In the genomic region with DNA sequence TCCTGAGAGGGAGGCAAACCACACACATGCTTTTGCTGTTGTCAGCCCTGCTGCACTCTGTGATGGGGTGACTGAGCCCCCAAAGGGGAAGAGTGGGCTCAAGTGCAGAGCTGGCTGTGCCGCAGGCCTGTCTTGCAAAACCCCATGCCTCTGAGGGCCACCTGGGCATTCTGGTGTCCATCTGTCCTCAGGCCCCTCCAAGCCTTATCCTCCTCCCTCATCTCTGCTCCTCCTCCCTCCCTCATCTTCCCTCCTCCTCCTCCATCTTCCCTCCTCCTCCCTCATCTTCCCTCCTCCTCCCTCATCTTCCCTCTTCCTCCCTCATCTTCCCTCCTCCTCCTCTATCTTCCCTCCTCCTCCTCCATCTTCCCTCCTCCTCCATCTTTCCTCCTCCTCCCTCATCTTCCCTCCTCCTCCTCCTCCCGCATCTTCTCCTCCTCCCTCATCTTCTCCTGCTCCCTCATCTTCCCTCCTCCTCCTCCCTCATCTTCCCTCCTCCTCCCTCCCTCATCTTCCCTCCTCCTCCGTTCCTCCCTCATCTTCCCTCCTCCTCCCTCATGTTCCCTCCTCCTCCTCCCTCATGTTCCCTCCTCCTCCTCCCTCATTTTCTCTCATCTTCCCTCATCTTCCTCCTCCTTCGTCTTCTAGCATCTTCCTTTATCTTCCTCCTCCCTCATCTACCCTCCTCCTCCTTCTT, we compare ENCODE assay signal across 22 cellular contexts. TPM values are rescaled to one million over a fixed set of nuclear protein-coding genes. Genes with fewer than 3 reads are reported as not detected.
A peak's percentile ranks its signal among the peaks of the same experiment; 100 is the strongest.
DNase-seq lines count a peak whose midpoint lies in the region; ATAC-seq, FAIRE-seq and TF ChIP-seq lines count a peak whose summit lies in the region.
"Had no signal": no experiment of that assay in that cellular context is flagged by ENCODE, and none has a peak within 500 bp of the region (broad histone marks: within the 10 kb centered on the region; RNA-seq: fewer than 3 reads in every experiment).

No MANE protein-coding gene starts in this region.

- H3K79me2 ChIP-seq in GM12878 (ENCODE audit: control insufficient read depth, insufficient read depth, low read length): no peaks in the 10 kb centered on the region

- RAD21 ChIA-PET in GM12878 (lab: Charles Lee; ENCODE audit: unreplicated experiment): interaction anchor here (1.0 kb wide), 1 partner anchor 30 kb away, joined by 3 read pairs; no protein-coding TSS in a partner anchor

- 17% methylated on average over 2 of the region's 4 CpGs for WGBS in GM12878 (ENCODE audit: insufficient coverage, insufficient replicate concordance, low lambda C conversion rate, missing lambda C conversion rate)
- 88 to 90% methylated on average over 3 to 4 of the region's 4 CpGs for WGBS in mesodermal cell (ENCODE audit: insufficient coverage in 2 of 2), 2 experiments

- ATAC-seq in GM12878 (no peak), HG02938 (IDR thresholded peaks at IDR 0.05; ENCODE audit: unreplicated experiment) (no peak)
- ATAC-seq: CD8-positive, alpha-beta T cell; natural killer cell treated with Interleukin-12 subunit alpha and Interleukin-12 subunit beta and Interleukin-15 and Interleukin-18, amount 100 ng/mL, for 72 hours had no signal

- BruUV-seq in GM12878 (replicated peaks; lab: Mats Ljungman, UMichigan): no TSS peak

- DNase-seq in activated CD8-positive, alpha-beta memory T cell treated with anti-CD3 and anti-CD28 coated beads for 24 hours: peak; percentile 33
- no peak for DNase-seq in activated CD8-positive, alpha-beta memory T cell treated with anti-CD3 and anti-CD28 coated beads, Interleukin-2, amount 50 U/mL, for 4 hours
- no peak for DNase-seq in GM12878 (ENCODE audit: low read depth, low spot score)
- peak; percentile 53 for DNase-seq in type B pancreatic cell (ENCODE audit: extremely low spot score, unreplicated experiment)
- no peak for DNase-seq in activated gamma-delta T cell treated with Interleukin-2 at 50 U/mL for 16 hours
- no peak for DNase-seq in H54 (ENCODE audit: insufficient read length, low spot score)
- DNase-seq: activated CD4-positive, alpha-beta T cell treated with anti-CD3 and anti-CD28 coated beads, Interleukin-2, amount 10 ng/mL, durations not matched to agents 7 days and 5 days; activated naive CD8-positive, alpha-beta T cell treated with anti-CD3 and anti-CD28 coated beads, Interleukin-2, amount 10 ng/mL, durations not matched to agents 7 days and 5 days; H7; NCI-H1417; NCI-H2081; NCI-H2227 treated with DMSO at 0.1 percent for 48 hours; SIG-M5 had no signal

- CTCF ChIA-PET in GM12878 (lab: Yijun Ruan, JAX): no interaction called here

- no peak for TF ChIP-seq RAD21 in GM12878 (IDR thresholded peaks at IDR 0.05; ENCODE audit: insufficient read depth, low read depth, low read length)

- H3K4me1 Mint-ChIP-seq in type B pancreatic cell (ENCODE audit: unreplicated experiment): peaks cover 32% of the 10 kb centered on the region
- H3K4me1 Mint-ChIP-seq: activated CD4-positive, alpha-beta T cell treated with anti-CD3 and anti-CD28 coated beads, Interleukin-2, amount 10 ng/mL, durations not matched to agents 7 days and 5 days; activated naive CD8-positive, alpha-beta T cell treated with anti-CD3 and anti-CD28 coated beads, Interleukin-2, amount 10 ng/mL, durations not matched to agents 7 days and 5 days; central memory CD8-positive, alpha-beta T cell had no signal

- SMC1A ChIA-PET in GM12878 (lab: Charles Lee; ENCODE audit: uncharacterized antibody, unreplicated experiment): interaction anchor here (1.2 kb wide), 1 partner anchor 30 kb away, joined by 3 read pairs; no protein-coding TSS in a partner anchor

- no peaks in the 10 kb centered on the region for H4K20me1 ChIP-seq in GM12878 (ENCODE audit: control insufficient read depth, insufficient read depth)

- POLR2A ChIA-PET in GM12878 (lab: Charles Lee): no interaction called here

- no peak overlapping the region; the same call in 1 of the 2 replicates for H3K4me2 ChIP-seq in GM12878 (ENCODE audit: control insufficient read depth, insufficient read depth)

- intact Hi-C loops in GM12878 (cut with micrococcal nuclease; ENCODE audit: unreplicated experiment): no loop called here

- H3K27ac ChIP-seq in GM12878 (ENCODE audit: control insufficient read depth, insufficient read depth) (no peak overlapping the region), mesodermal cell (ENCODE audit: low read depth, low read length, severe bottlenecking) (peak overlapping the region; percentile 69)
- H3K27ac ChIP-seq: Peyer's patch had no signal

- H3K9me3 ChIP-seq in GM12878 (replicated peaks; ENCODE audit: control insufficient read depth, insufficient read depth, low read length): no peaks in the 10 kb centered on the region
- H3K9me3 ChIP-seq in mesodermal cell (ENCODE audit: control insufficient read depth, low read length): no peaks in the 10 kb centered on the region
- H3K9me3 ChIP-seq: Peyer's patch had no signal

- TF ChIP-seq EP300 in GM12878 (IDR thresholded peaks at IDR 0.05; ENCODE audit: borderline replicate concordance in 1 of 2, control insufficient read depth in 1 of 2, low read depth in 2 of 2, low read length in 2 of 2): no peak

- H3K4me3 ChIP-seq in GM12878: no peak overlapping the region
- no peak overlapping the region for H3K4me3 ChIP-seq in mesodermal cell (ENCODE audit: extremely low read depth, insufficient read depth, low read length, poor library complexity, severe bottlenecking)
- H3K4me3 ChIP-seq: Peyer's patch had no signal

- no peak overlapping the region for H3K4me3 Mint-ChIP-seq in type B pancreatic cell
- H3K4me3 Mint-ChIP-seq: activated CD4-positive, alpha-beta T cell treated with anti-CD3 and anti-CD28 coated beads, Interleukin-2, amount 10 ng/mL, durations not matched to agents 7 days and 5 days; activated naive CD8-positive, alpha-beta T cell treated with anti-CD3 and anti-CD28 coated beads, Interleukin-2, amount 10 ng/mL, durations not matched to agents 7 days and 5 days; CD8-positive, alpha-beta T cell; central memory CD8-positive, alpha-beta T cell; natural killer cell treated with Interleukin-12 subunit alpha and Interleukin-12 subunit beta and Interleukin-15 and Interleukin-18, amount 100 ng/mL, for 72 hours; stimulated activated naive CD8-positive, alpha-beta T cell treated with anti-CD3 and anti-CD28 coated beads, Interleukin-15, Interleukin-2, amounts not matched to agents 100 ng/mL and 50 ng/mL, for 24 hours; WTC11 had no signal

- no peak for TF ChIP-seq POLR2A in GM12878 (IDR thresholded peaks at IDR 0.05; ENCODE audit: low read depth, low read length)
- TF ChIP-seq POLR2A in H54 (IDR thresholded peaks at IDR 0.05; ENCODE audit: low read depth, low read length): no peak

- H3K27me3 ChIP-seq in GM12878 (replicated peaks in 1 of 2; ENCODE audit: control insufficient read depth in 2 of 2, insufficient read depth in 2 of 2, low read length in 1 of 2): no peaks in the 10 kb centered on the region
- H3K27me3 ChIP-seq: Peyer's patch had no signal

- no peaks in the 10 kb centered on the region for H3K36me3 ChIP-seq in GM12878 (ENCODE audit: control insufficient read depth in 2 of 2, insufficient read depth in 2 of 2, low read length in 1 of 2)
- H3K36me3 ChIP-seq in mesodermal cell (ENCODE audit: control insufficient read depth, insufficient read depth, low read length): no peaks in the 10 kb centered on the region
- H3K36me3 ChIP-seq: Peyer's patch had no signal

- peak overlapping the region; percentile 72 for H3K27ac Mint-ChIP-seq in type B pancreatic cell
- H3K27ac Mint-ChIP-seq: activated CD4-positive, alpha-beta T cell treated with anti-CD3 and anti-CD28 coated beads, Interleukin-2, amount 10 ng/mL, durations not matched to agents 7 days and 5 days; activated naive CD8-positive, alpha-beta T cell treated with anti-CD3 and anti-CD28 coated beads, Interleukin-2, amount 10 ng/mL, durations not matched to agents 7 days and 5 days; CD8-positive, alpha-beta T cell; natural killer cell treated with Interleukin-12 subunit alpha and Interleukin-12 subunit beta and Interleukin-15 and Interleukin-18, amount 100 ng/mL, for 72 hours; stimulated activated naive CD8-positive, alpha-beta T cell treated with anti-CD3 and anti-CD28 coated beads, Interleukin-15, Interleukin-2, amounts not matched to agents 100 ng/mL and 50 ng/mL, for 24 hours; WTC11 had no signal

- H2AFZ ChIP-seq in GM12878 (ENCODE audit: control insufficient read depth, low read depth, low read length): no peak overlapping the region

- no peaks in the 10 kb centered on the region for H3K27me3 Mint-ChIP-seq in type B pancreatic cell
- H3K27me3 Mint-ChIP-seq: activated CD4-positive, alpha-beta T cell treated with anti-CD3 and anti-CD28 coated beads, Interleukin-2, amount 10 ng/mL, durations not matched to agents 7 days and 5 days; activated naive CD8-positive, alpha-beta T cell treated with anti-CD3 and anti-CD28 coated beads, Interleukin-2, amount 10 ng/mL, durations not matched to agents 7 days and 5 days had no signal

- H3K4me1 ChIP-seq in GM12878 (ENCODE audit: control insufficient read depth, insufficient read depth, low read length) (peaks cover 17% of the 10 kb centered on the region), mesodermal cell (ENCODE audit: control insufficient read depth, insufficient read depth, low read length, poor library complexity, severe bottlenecking) (peaks cover 22% of the 10 kb centered on the region)
- H3K4me1 ChIP-seq: Peyer's patch had no signal

- H3K9me3 Mint-ChIP-seq in type B pancreatic cell: no peaks in the 10 kb centered on the region
- H3K9me3 Mint-ChIP-seq: activated CD4-positive, alpha-beta T cell treated with anti-CD3 and anti-CD28 coated beads, Interleukin-2, amount 10 ng/mL, durations not matched to agents 7 days and 5 days; activated naive CD8-positive, alpha-beta T cell treated with anti-CD3 and anti-CD28 coated beads, Interleukin-2, amount 10 ng/mL, durations not matched to agents 7 days and 5 days; CD8-positive, alpha-beta T cell; central memory CD8-positive, alpha-beta T cell; natural killer cell treated with Interleukin-12 subunit alpha and Interleukin-12 subunit beta and Interleukin-15 and Interleukin-18, amount 100 ng/mL, for 72 hours; stimulated activated naive CD8-positive, alpha-beta T cell treated with anti-CD3 and anti-CD28 coated beads, Interleukin-15, Interleukin-2, amounts not matched to agents 100 ng/mL and 50 ng/mL, for 24 hours; WTC11 had no signal

- TF ChIP-seq CTCF in GM12878 (IDR thresholded peaks at IDR 0.05 in 2 of 3, conservative IDR thresholded peaks at IDR 0.05 in 1 of 3; ENCODE audit: control insufficient read depth in 2 of 3, extremely low read depth in 1 of 3, insufficient read depth in 1 of 3, low read depth in 3 of 3, low read length in 3 of 3): no peak
- no peak for TF ChIP-seq CTCF in type B pancreatic cell (conservative IDR thresholded peaks at IDR 0.05)

- no peak for FAIRE-seq in GM12878 (lab: Jason Lieb, UNC)
- no peak for FAIRE-seq in H54 (lab: Jason Lieb, UNC)

- H3K36me3 Mint-ChIP-seq in type B pancreatic cell: no peaks in the 10 kb centered on the region
- H3K36me3 Mint-ChIP-seq: activated naive CD8-positive, alpha-beta T cell treated with anti-CD3 and anti-CD28 coated beads, Interleukin-2, amount 10 ng/mL, durations not matched to agents 7 days and 5 days; CD8-positive, alpha-beta T cell; natural killer cell treated with Interleukin-12 subunit alpha and Interleukin-12 subunit beta and Interleukin-15 and Interleukin-18, amount 100 ng/mL, for 72 hours; WTC11 had no signal

- in situ Hi-C loops in GM12878 (cut with MboI): no loop called here

- no peak overlapping the region for H3K9ac ChIP-seq in GM12878 (ENCODE audit: control insufficient read depth, insufficient read depth, low read length)

RNA-seq across cellular contexts. Expression of gene CHDH, which starts 40.6 kb away (rescaled TPM):
- total RNA-seq in GM12878 (2013; cell fraction: nucleolus; rRNA removed): 8.6 and 13.7 TPM in 2 replicates
- total RNA-seq in GM12878 (2014; rRNA removed) (3.8 and 4.1 TPM in 2 replicates), GM12878 (2014; rRNA removed; fragmentation: Illumina TruSeq; extraction: Trizol) (2.0 and 2.1 TPM in 2 replicates), GM12878 (2021) (8.3 and 9.3 TPM in 2 replicates), type B pancreatic cell (ENCODE audit: low replicate concordance) (8.0 and 9.6 TPM in 2 replicates)
- polyA plus RNA-seq in GM12878 (2011; ENCODE audit: low read depth): 1.0 TPM
- polyA plus RNA-seq in GM12878 (2011; rRNA removed) (3.5 and 5.1 TPM in 2 replicates), GM12878 (2014; fragmentation: Illumina TruSeq; extraction: Trizol) (1.7 and 2.5 TPM in 2 replicates), GM12878 (2014; fragmentation: Nextera tagmentation; extraction: Ambion mirVana) (1 to 10 TPM in 1 of 2 experiments, under 1 TPM in 1; 0.95 to 1.5 TPM), GM12878 (2014; rRNA removed) (3.6 and 5.0 TPM in 2 replicates), GM12878 (2016; fragmentation: Nextera tagmentation; extraction: Ambion mirVana) (1 to 10 TPM; 2.3 to 3.4 TPM)
- polyA plus RNA-seq in GM12878 (2011; cell fraction: cytosol; rRNA removed): 6.7 and 7.0 TPM in 2 replicates
- 8.1 and 13.8 TPM in 2 replicates for polyA plus RNA-seq in GM12878 (2011; cell fraction: nucleus; rRNA removed)
- polyA plus RNA-seq in GM12878 (2012): 1.8 and 3.4 TPM in 2 replicates
- polyA minus RNA-seq in GM12878 (2011; rRNA and poly(A)+ RNA removed): 2.9 and 4.0 TPM in 2 replicates
- 1.0 and 1.6 TPM in 2 replicates for polyA minus RNA-seq in GM12878 (2011; cell fraction: cytosol; rRNA and poly(A)+ RNA removed)
- polyA minus RNA-seq in GM12878 (2011; cell fraction: nucleus; rRNA and poly(A)+ RNA removed): 2.1 and 2.9 TPM in 2 replicates
- 1.1 TPM for polyA plus RNA-seq in mesodermal cell (2013, experiment 1 of 2)
- 0.81 TPM for polyA plus RNA-seq in mesodermal cell (2013, experiment 2 of 2)
- total RNA-seq: CD8-positive, alpha-beta T cell had no signal

RNA-seq across cellular contexts. Expression of gene IL17RB, which starts 40.8 kb away (rescaled TPM):
- total RNA-seq in GM12878 (2013; cell fraction: nucleolus; rRNA removed): 39.4 and 40.0 TPM in 2 replicates
- 2.9 and 3.4 TPM in 2 replicates for total RNA-seq in GM12878 (2014; rRNA removed)
- total RNA-seq in GM12878 (2014; rRNA removed; fragmentation: Illumina TruSeq; extraction: Trizol): 2.3 and 2.7 TPM in 2 replicates
- total RNA-seq in GM12878 (2021): 2.2 and 3.0 TPM in 2 replicates
- 1.8 TPM for polyA plus RNA-seq in GM12878 (2011; ENCODE audit: low read depth)
- polyA plus RNA-seq in GM12878 (2011; rRNA removed): 17.0 and 17.2 TPM in 2 replicates
- 12.4 and 12.5 TPM in 2 replicates for polyA plus RNA-seq in GM12878 (2011; cell fraction: cytosol; rRNA removed)
- 55.2 and 92.3 TPM in 2 replicates for polyA plus RNA-seq in GM12878 (2011; cell fraction: nucleus; rRNA removed)
- polyA plus RNA-seq in GM12878 (2012): 1.7 and 7.2 TPM in 2 replicates
- polyA plus RNA-seq in GM12878 (2014; fragmentation: Illumina TruSeq; extraction: Trizol): 2.9 and 4.3 TPM in 2 replicates
- polyA plus RNA-seq in GM12878 (2014; fragmentation: Nextera tagmentation; extraction: Ambion mirVana): 1 to 10 TPM; 1.9 TPM
- polyA plus RNA-seq in GM12878 (2014; rRNA removed): 3.5 and 4.3 TPM in 2 replicates
- 1 to 10 TPM; 2.9 to 3.5 TPM for polyA plus RNA-seq in GM12878 (2016; fragmentation: Nextera tagmentation; extraction: Ambion mirVana)
- 3.9 and 4.6 TPM in 2 replicates for polyA minus RNA-seq in GM12878 (2011; rRNA and poly(A)+ RNA removed)
- polyA minus RNA-seq in GM12878 (2011; cell fraction: cytosol; rRNA and poly(A)+ RNA removed): 1.3 and 2.1 TPM in 2 replicates
- polyA minus RNA-seq in GM12878 (2011; cell fraction: nucleus; rRNA and poly(A)+ RNA removed): 5.2 and 6.9 TPM in 2 replicates
- 1.2 TPM for polyA plus RNA-seq in mesodermal cell (2013, experiment 1 of 2)
- 0.71 TPM for polyA plus RNA-seq in mesodermal cell (2013, experiment 2 of 2)
- total RNA-seq in type B pancreatic cell (ENCODE audit: low replicate concordance): 10.5 and 10.8 TPM in 2 replicates
- total RNA-seq: CD8-positive, alpha-beta T cell; glomerular endothelial cell had no signal

Comparison
In these comparisons a context has a peak if more than half of its experiments do, and no peak if none do; other contexts are left out.
1. DNase-seq: peak in activated CD8-positive, alpha-beta memory T cell treated with anti-CD3 and anti-CD28 coated beads for 24 hours (single experiment) and type B pancreatic cell (single experiment); none in activated CD8-positive, alpha-beta memory T cell treated with anti-CD3 and anti-CD28 coated beads, Interleukin-2, amount 50 U/mL, for 4 hours (single experiment), GM12878 (single experiment), activated gamma-delta T cell treated with Interleukin-2 at 50 U/mL for 16 hours (single experiment) and H54 (single experiment).